ENCODE assay signal across 2 cellular contexts in the genomic region with DNA sequence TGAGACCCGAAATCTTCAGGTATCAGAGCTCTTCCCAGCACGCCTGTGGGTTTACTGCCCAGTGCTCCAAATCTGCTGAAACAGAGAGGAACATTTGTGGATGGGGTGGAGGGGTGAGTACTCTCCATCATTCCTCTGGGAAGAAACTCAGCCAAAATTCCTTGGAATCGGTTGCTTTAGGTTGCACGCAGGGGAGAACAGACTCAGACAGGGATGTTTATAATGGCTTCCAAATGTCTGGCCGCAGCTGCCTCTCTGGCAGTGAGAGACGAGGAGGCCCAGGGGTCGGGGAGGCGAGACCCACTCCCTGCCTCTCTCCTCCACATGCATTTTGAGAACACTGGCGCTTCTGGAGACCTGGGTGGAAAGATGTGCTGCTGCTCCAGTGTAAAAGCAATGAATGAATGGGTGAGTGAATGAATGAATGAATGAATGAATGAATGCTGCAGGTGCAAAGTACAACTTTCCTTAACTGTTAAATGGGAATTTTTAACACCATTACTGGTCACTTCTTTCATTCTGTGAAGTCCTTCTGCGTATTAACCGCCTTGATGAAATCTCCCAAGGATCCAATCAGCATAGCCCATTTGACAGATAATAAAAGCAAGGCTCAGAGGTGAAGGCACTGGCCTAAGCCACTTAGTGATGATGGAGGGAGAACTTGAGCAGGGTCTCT.
TF ChIP-seq lines count a peak whose summit lies in the region.

No MANE protein-coding gene starts in this region.

TF ChIP-seq in IMR-90, 13 proteins besides CTCF, POLR2A, EP300 and RAD21:
- TF ChIP-seq ELK1 (IDR thresholded peaks at IDR 0.05; ENCODE audit: borderline replicate concordance, low read depth, low read length) = no peak
- no peak for TF ChIP-seq BHLHE40 (IDR thresholded peaks at IDR 0.05; ENCODE audit: low read depth, low read length)
- TF ChIP-seq SMC3 (IDR thresholded peaks at IDR 0.05; ENCODE audit: low read depth, low read length) = no peak
- no peak for TF ChIP-seq FOS (IDR thresholded peaks at IDR 0.05; ENCODE audit: low read depth, low read length)
- no peak for TF ChIP-seq MXI1 (IDR thresholded peaks at IDR 0.05; ENCODE audit: borderline replicate concordance, low read depth, low read length)
- TF ChIP-seq RCOR1 (IDR thresholded peaks at IDR 0.05; ENCODE audit: insufficient replicate concordance, low read length) = no peak
- no peak for TF ChIP-seq MAZ (IDR thresholded peaks at IDR 0.05; ENCODE audit: borderline replicate concordance, low read depth, low read length)
- TF ChIP-seq CEBPB (IDR thresholded peaks at IDR 0.05; ENCODE audit: low read depth, low read length) = no peak
- no peak for TF ChIP-seq RFX5 (IDR thresholded peaks at IDR 0.05; ENCODE audit: low read depth, low read length)
- no peak for TF ChIP-seq MAFK (IDR thresholded peaks at IDR 0.05; ENCODE audit: low read depth, low read length)
- no peak for TF ChIP-seq CHD1 (IDR thresholded peaks at IDR 0.05; ENCODE audit: low read depth, low read length)
- no peak for TF ChIP-seq NFE2L2 (IDR thresholded peaks at IDR 0.05; ENCODE audit: low read depth, low read length)
- TF ChIP-seq USF2 (IDR thresholded peaks at IDR 0.05; ENCODE audit: low read depth, low read length) = no peak

TF ChIP-seq in WTC11, 78 proteins besides CTCF, POLR2A, EP300 and RAD21:
- no peak for TF ChIP-seq KAT7 (CRISPR knock-in tag; IDR thresholded peaks at IDR 0.05; ENCODE audit: borderline replicate concordance)
- TF ChIP-seq FOXK1 (CRISPR knock-in tag; IDR thresholded peaks at IDR 0.05) = no peak
- TF ChIP-seq, protein P1, sequence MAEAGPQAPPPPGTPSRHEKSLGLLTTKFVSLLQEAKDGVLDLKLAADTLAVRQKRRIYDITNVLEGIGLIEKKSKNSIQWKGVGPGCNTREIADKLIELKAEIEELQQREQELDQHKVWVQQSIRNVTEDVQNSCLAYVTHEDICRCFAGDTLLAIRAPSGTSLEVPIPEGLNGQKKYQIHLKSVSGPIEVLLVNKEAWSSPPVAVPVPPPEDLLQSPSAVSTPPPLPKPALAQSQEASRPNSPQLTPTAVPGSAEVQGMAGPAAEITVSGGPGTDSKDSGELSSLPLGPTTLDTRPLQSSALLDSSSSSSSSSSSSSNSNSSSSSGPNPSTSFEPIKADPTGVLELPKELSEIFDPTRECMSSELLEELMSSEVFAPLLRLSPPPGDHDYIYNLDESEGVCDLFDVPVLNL (CRISPR knock-in tag; IDR thresholded peaks at IDR 0.05; ENCODE audit: borderline replicate concordance, low read depth) = no peak
- TF ChIP-seq ZNF263 (CRISPR knock-in tag; IDR thresholded peaks at IDR 0.05; ENCODE audit: low read depth) = no peak
- TF ChIP-seq, protein P2, sequence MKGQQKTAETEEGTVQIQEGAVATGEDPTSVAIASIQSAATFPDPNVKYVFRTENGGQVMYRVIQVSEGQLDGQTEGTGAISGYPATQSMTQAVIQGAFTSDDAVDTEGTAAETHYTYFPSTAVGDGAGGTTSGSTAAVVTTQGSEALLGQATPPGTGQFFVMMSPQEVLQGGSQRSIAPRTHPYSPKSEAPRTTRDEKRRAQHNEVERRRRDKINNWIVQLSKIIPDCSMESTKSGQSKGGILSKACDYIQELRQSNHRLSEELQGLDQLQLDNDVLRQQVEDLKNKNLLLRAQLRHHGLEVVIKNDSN (CRISPR knock-in tag; IDR thresholded peaks at IDR 0.05) = no peak
- no peak for TF ChIP-seq ZNF121 (CRISPR knock-in tag; IDR thresholded peaks at IDR 0.05)
- TF ChIP-seq, protein P3, sequence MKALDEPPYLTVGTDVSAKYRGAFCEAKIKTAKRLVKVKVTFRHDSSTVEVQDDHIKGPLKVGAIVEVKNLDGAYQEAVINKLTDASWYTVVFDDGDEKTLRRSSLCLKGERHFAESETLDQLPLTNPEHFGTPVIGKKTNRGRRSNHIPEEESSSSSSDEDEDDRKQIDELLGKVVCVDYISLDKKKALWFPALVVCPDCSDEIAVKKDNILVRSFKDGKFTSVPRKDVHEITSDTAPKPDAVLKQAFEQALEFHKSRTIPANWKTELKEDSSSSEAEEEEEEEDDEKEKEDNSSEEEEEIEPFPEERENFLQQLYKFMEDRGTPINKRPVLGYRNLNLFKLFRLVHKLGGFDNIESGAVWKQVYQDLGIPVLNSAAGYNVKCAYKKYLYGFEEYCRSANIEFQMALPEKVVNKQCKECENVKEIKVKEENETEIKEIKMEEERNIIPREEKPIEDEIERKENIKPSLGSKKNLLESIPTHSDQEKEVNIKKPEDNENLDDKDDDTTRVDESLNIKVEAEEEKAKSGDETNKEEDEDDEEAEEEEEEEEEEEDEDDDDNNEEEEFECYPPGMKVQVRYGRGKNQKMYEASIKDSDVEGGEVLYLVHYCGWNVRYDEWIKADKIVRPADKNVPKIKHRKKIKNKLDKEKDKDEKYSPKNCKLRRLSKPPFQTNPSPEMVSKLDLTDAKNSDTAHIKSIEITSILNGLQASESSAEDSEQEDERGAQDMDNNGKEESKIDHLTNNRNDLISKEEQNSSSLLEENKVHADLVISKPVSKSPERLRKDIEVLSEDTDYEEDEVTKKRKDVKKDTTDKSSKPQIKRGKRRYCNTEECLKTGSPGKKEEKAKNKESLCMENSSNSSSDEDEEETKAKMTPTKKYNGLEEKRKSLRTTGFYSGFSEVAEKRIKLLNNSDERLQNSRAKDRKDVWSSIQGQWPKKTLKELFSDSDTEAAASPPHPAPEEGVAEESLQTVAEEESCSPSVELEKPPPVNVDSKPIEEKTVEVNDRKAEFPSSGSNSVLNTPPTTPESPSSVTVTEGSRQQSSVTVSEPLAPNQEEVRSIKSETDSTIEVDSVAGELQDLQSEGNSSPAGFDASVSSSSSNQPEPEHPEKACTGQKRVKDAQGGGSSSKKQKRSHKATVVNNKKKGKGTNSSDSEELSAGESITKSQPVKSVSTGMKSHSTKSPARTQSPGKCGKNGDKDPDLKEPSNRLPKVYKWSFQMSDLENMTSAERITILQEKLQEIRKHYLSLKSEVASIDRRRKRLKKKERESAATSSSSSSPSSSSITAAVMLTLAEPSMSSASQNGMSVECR (CRISPR knock-in tag; IDR thresholded peaks at IDR 0.05; ENCODE audit: borderline replicate concordance) = no peak
- no peak for TF ChIP-seq NFE2L1 (CRISPR knock-in tag; IDR thresholded peaks at IDR 0.05)
